Comparison of ENCODE assay signal across 8 cellular contexts in the genomic region with DNA sequence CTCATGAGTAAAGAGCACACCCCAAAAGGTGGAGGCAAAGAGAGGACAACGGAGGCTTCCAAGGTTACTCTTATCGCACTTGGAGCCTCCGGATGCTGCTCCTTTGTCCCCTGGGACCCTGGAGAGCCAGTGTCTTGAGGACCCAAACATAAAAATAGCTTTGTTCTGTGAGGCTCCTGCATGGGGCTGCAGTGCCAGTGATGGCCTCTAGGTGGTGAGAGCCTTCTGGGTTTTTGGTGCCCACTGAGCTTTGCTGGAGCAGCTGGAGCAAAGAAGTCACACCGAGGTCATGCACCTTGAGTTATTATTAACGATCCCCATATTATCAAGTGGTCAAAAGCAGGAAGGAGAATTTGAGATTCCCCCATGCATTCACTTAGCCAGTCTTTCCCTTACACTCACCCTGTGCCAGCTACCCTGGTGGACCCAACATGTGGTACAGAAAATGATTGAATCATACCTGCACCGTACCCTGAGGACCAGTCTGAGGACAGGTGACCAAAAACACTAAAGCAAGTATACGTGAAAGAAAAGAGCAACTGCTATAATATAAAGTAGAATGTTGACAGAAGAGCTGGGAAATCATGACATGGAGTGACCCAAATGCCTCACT. TPM values are rescaled to one million over a fixed set of nuclear protein-coding genes. Genes with fewer than 3 reads are reported as not detected.
DNase-seq lines count a peak whose midpoint lies in the region; ATAC-seq and TF ChIP-seq lines count a peak whose summit lies in the region.

No MANE protein-coding gene starts in this region.

- H3K27ac ChIP-seq in esophagus squamous epithelium, result no peak overlapping the region

- WGBS in esophagus squamous epithelium, 2 donors, result 50 to 68% methylated on average over 7 of the region's 7 CpGs

- peaks cover 80% of the 10 kb centered on the region for H3K9me3 Mint-ChIP-seq in HFFc6
- H3K9me3 Mint-ChIP-seq in activated CD4-positive, alpha-beta T cell treated with anti-CD3 and anti-CD28 coated beads, Interleukin-2, amount 10 ng/mL, durations not matched to agents 24 days and 14 days, result peaks cover 24% of the 10 kb centered on the region

- no peak overlapping the region for H3K4me3 Mint-ChIP-seq in HFFc6
- H3K4me3 Mint-ChIP-seq in activated CD4-positive, alpha-beta T cell treated with anti-CD3 and anti-CD28 coated beads, Interleukin-2, amount 10 ng/mL, durations not matched to agents 24 days and 14 days, result no peak overlapping the region

- peak; percentile 70 for TF ChIP-seq CTCF in HFFc6 (IDR thresholded peaks at IDR 0.05)
- TF ChIP-seq CTCF in esophagus squamous epithelium (IDR thresholded peaks at IDR 0.05), result peak; percentile 45 to 78 (median 58)

- peaks cover 12% of the 10 kb centered on the region for H3K36me3 Mint-ChIP-seq in HFFc6 (ENCODE audit: low read depth)
- no peaks in the 10 kb centered on the region for H3K36me3 Mint-ChIP-seq in activated CD4-positive, alpha-beta T cell treated with anti-CD3 and anti-CD28 coated beads, Interleukin-2, amount 10 ng/mL, durations not matched to agents 24 days and 14 days (ENCODE audit: low read depth)

- intact Hi-C loops in activated CD4-positive, alpha-beta T cell treated with anti-CD3 and anti-CD28 coated beads, Interleukin-2, amount 10 ng/mL, durations not matched to agents 24 days and 14 days (cut with micrococcal nuclease), result no loop called here
- intact Hi-C loops in esophagus squamous epithelium (cut with DNase I), result no loop called here

- ATAC-seq in GM21786 (IDR thresholded peaks at IDR 0.05; ENCODE audit: unreplicated experiment) (no peak), GM21526 (IDR thresholded peaks at IDR 0.05; ENCODE audit: low FRiP score, unreplicated experiment) (no peak), esophagus mucosa (no peak)

- no peaks in the 10 kb centered on the region for H3K27me3 ChIP-seq in esophagus squamous epithelium

- no peak for DNase-seq in HFFc6
- DNase-seq in activated CD4-positive, alpha-beta T cell treated with anti-CD3 and anti-CD28 coated beads, Interleukin-2, amount 10 ng/mL, durations not matched to agents 24 days and 14 days, result peak; percentile 57
- no peak for DNase-seq in esophagus squamous epithelium (lab: John Stamatoyannopoulos, UW)
- DNase-seq in putamen (ENCODE audit: low spot score), result peak; percentile 12
- DNase-seq in HK-2 (ENCODE audit: unreplicated experiment), result no peak

- no peak overlapping the region for H3K27ac Mint-ChIP-seq in HFFc6
- no peak overlapping the region for H3K27ac Mint-ChIP-seq in activated CD4-positive, alpha-beta T cell treated with anti-CD3 and anti-CD28 coated beads, Interleukin-2, amount 10 ng/mL, durations not matched to agents 24 days and 14 days

- H3K36me3 ChIP-seq in esophagus squamous epithelium, result no peaks in the 10 kb centered on the region

- peaks cover 0 to 77% (median 0%) of the 10 kb centered on the region in 3 donors for H3K9me3 ChIP-seq in esophagus squamous epithelium

- no peaks in the 10 kb centered on the region for H3K4me1 Mint-ChIP-seq in HFFc6 (ENCODE audit: low read depth)
- H3K4me1 Mint-ChIP-seq in activated CD4-positive, alpha-beta T cell treated with anti-CD3 and anti-CD28 coated beads, Interleukin-2, amount 10 ng/mL, durations not matched to agents 24 days and 14 days, result no peaks in the 10 kb centered on the region

- no peak for TF ChIP-seq POLR2A in esophagus squamous epithelium (IDR thresholded peaks at IDR 0.05)

- no peaks in the 10 kb centered on the region for H3K27me3 Mint-ChIP-seq in HFFc6 (ENCODE audit: insufficient read depth)
- H3K27me3 Mint-ChIP-seq in activated CD4-positive, alpha-beta T cell treated with anti-CD3 and anti-CD28 coated beads, Interleukin-2, amount 10 ng/mL, durations not matched to agents 24 days and 14 days, result no peaks in the 10 kb centered on the region

- no peak overlapping the region for H3K4me3 ChIP-seq in esophagus squamous epithelium

- H3K4me1 ChIP-seq in esophagus squamous epithelium, result no peaks in the 10 kb centered on the region

RNA-seq across cellular contexts. Expression of gene ZNF682, which starts 41.5 kb away (rescaled TPM):
- total RNA-seq in HFFc6 (2021; fragmentation: NEBNext Ultra II Directional; extraction: Animal tissue kit (Norgen Biotek cat#: 25700)), result 1 to 10 TPM; 2.1 to 4.7 (median 3.4) TPM
- 4.7 and 6.5 TPM in 2 replicates for total RNA-seq in activated CD4-positive, alpha-beta T cell treated with anti-CD3 and anti-CD28 coated beads, Interleukin-2, amount 10 ng/mL, durations not matched to agents 24 days and 14 days
- total RNA-seq in esophagus squamous epithelium (1 to 10 TPM in 3 of 4 donors, under 1 TPM in 1; 0.73 to 3.1 (median 2.6) TPM), esophagus mucosa (3.3 TPM)

Comparison
In these comparisons a context has a peak if more than half of its experiments do, and no peak if none do; other contexts are left out.
1. DNase-seq: peak in activated CD4-positive, alpha-beta T cell treated with anti-CD3 and anti-CD28 coated beads, Interleukin-2, amount 10 ng/mL, durations not matched to agents 24 days and 14 days (single experiment) and putamen (single experiment); none in HFFc6 (single experiment), esophagus squamous epithelium (single experiment) and HK-2 (single experiment).